In genomic region chr9:134593756-134594375, GRCh38 we compare ENCODE assay signal across 18 cellular contexts. TPM values are rescaled to one million over a fixed set of nuclear protein-coding genes. Genes with fewer than 3 reads are reported as not detected.
A peak's percentile ranks its signal among the peaks of the same experiment; 100 is the strongest.
DNase-seq lines count a peak whose midpoint lies in the region; ATAC-seq lines count a peak whose summit lies in the region.
"Had no signal": no experiment of that assay in that cellular context is flagged by ENCODE, and none has a peak within 500 bp of the region (broad histone marks: within the 10 kb centered on the region; RNA-seq: fewer than 3 reads in every experiment).

No MANE protein-coding gene starts in this region.

- no peak overlapping the region for H3K4me3 ChIP-seq in neuronal stem cell (ENCODE audit: low read length in 2 of 2)
- H3K4me3 ChIP-seq: GM23248 had no signal

- H2AFZ ChIP-seq in neuronal stem cell (ENCODE audit: low read length): no peak overlapping the region
- H2AFZ ChIP-seq: GM23248 had no signal

- no peak overlapping the region for H2BK12ac ChIP-seq in neuronal stem cell (ENCODE audit: low read length)

- H3K9me3 Mint-ChIP-seq in T-helper 2 cell treated with Interferon-gamma antibody and Interleukin-4, amounts not matched to agents 5 μg/mL and 100 μg/mL, for 36 hours: no peaks in the 10 kb centered on the region

- no peak overlapping the region for H3K23ac ChIP-seq in neuronal stem cell (ENCODE audit: low read depth, low read length, poor library complexity)

- no peak overlapping the region for H2BK120ac ChIP-seq in neuronal stem cell (ENCODE audit: low read depth, low read length)

- DNase-seq in T-helper 2 cell treated with Interferon-gamma antibody and Interleukin-4, amounts not matched to agents 5 μg/mL and 100 μg/mL, for 36 hours (ENCODE audit: low spot score): peak; percentile 1
- no peak for DNase-seq in T-helper 2 cell
- peak; percentile 15 for DNase-seq in D341Med (ENCODE audit: low spot score)
- peak; percentile 44 for DNase-seq in islet precursor cell
- no peak for DNase-seq in neuronal stem cell (ENCODE audit: low spot score)
- no peak for DNase-seq in SIG-M5 treated with dmso at 0.1 percent for 504 hours (lab: John Stamatoyannopoulos, UW; ENCODE audit: unreplicated experiment)
- DNase-seq in SIG-M5 (lab: John Stamatoyannopoulos, UW): no peak
- DNase-seq: 8988T; CD4-positive, alpha-beta memory T cell; GF-D8; GM23248; NCI-H1436; NCI-H2029; NCI-H2171; NCI-H774; RPMI8226 had no signal

- no peak overlapping the region for H3K4me3 Mint-ChIP-seq in T-helper 2 cell treated with Interferon-gamma antibody and Interleukin-4, amounts not matched to agents 5 μg/mL and 100 μg/mL, for 36 hours
- H3K4me3 Mint-ChIP-seq: CD4-positive, alpha-beta memory T cell had no signal

- no peak overlapping the region for H4K8ac ChIP-seq in neuronal stem cell (ENCODE audit: low read depth, low read length)

- H3K9me3 ChIP-seq in neuronal stem cell (replicated peaks in 1 of 2; ENCODE audit: control insufficient read depth in 2 of 2, insufficient read depth in 1 of 2, low read depth in 1 of 2, low read length in 2 of 2): no peaks in the 10 kb centered on the region

- H3K36me3 Mint-ChIP-seq in T-helper 2 cell treated with Interferon-gamma antibody and Interleukin-4, amounts not matched to agents 5 μg/mL and 100 μg/mL, for 36 hours (ENCODE audit: low read depth): no peaks in the 10 kb centered on the region
- H3K36me3 Mint-ChIP-seq: CD4-positive, alpha-beta memory T cell had no signal

- ATAC-seq in GM18498 (IDR thresholded peaks at IDR 0.05; ENCODE audit: unreplicated experiment): no peak

- no peak overlapping the region for H3K4me2 ChIP-seq in neuronal stem cell (ENCODE audit: insufficient read depth, low read length, poor library complexity, severe bottlenecking)
- H3K4me2 ChIP-seq: KMS-11 had no signal

- H3K4me1 Mint-ChIP-seq in T-helper 2 cell treated with Interferon-gamma antibody and Interleukin-4, amounts not matched to agents 5 μg/mL and 100 μg/mL, for 36 hours (ENCODE audit: low read depth): no peaks in the 10 kb centered on the region
- H3K4me1 Mint-ChIP-seq: CD4-positive, alpha-beta memory T cell had no signal

- H3K4me1 ChIP-seq in neuronal stem cell (ENCODE audit: control insufficient read depth in 2 of 2, insufficient read depth in 1 of 2, low read depth in 1 of 2, low read length in 2 of 2): peaks cover 0 to 11% of the 10 kb centered on the region in 2 donors

- H2BK15ac ChIP-seq in neuronal stem cell (ENCODE audit: low read length): no peak overlapping the region

- H3K27ac Mint-ChIP-seq in T-helper 2 cell treated with Interferon-gamma antibody and Interleukin-4, amounts not matched to agents 5 μg/mL and 100 μg/mL, for 36 hours: no peak overlapping the region

- H4K91ac ChIP-seq in neuronal stem cell (ENCODE audit: low read depth, low read length, poor library complexity): no peak overlapping the region

- H2BK5ac ChIP-seq in neuronal stem cell (ENCODE audit: low read length): no peak overlapping the region

- peak overlapping the region; percentile 42 for H3K18ac ChIP-seq in neuronal stem cell (ENCODE audit: low read length)

- H2AK5ac ChIP-seq in neuronal stem cell (ENCODE audit: low read depth, low read length): no peak overlapping the region

- no peak overlapping the region for H3K9ac ChIP-seq in neuronal stem cell (ENCODE audit: low read depth, low read length, poor library complexity)
- H3K9ac ChIP-seq: GM23248, KMS-11 had no signal

- WGBS in neuronal stem cell (ENCODE audit: extremely low coverage in 2 of 2, insufficient read length in 2 of 2, insufficient replicate concordance in 1 of 2), 2 donors: no CpG with 5 or more reads among the region's 16 CpGs

- no peak overlapping the region for H3K14ac ChIP-seq in neuronal stem cell (ENCODE audit: low read length)

- no peak overlapping the region for H3K4ac ChIP-seq in neuronal stem cell (ENCODE audit: low read length)

- H3K27ac ChIP-seq in neuronal stem cell (replicated peaks; ENCODE audit: low read length): no peak overlapping the region
- H3K27ac ChIP-seq: GM23248, KMS-11 had no signal

- H3K27me3 Mint-ChIP-seq in T-helper 2 cell treated with Interferon-gamma antibody and Interleukin-4, amounts not matched to agents 5 μg/mL and 100 μg/mL, for 36 hours (ENCODE audit: low read depth): no peaks in the 10 kb centered on the region

- no peaks in the 10 kb centered on the region for H3K36me3 ChIP-seq in neuronal stem cell (replicated peaks in 1 of 2; ENCODE audit: control insufficient read depth in 2 of 2, insufficient read depth in 2 of 2, low read length in 2 of 2)

- H3K27me3 ChIP-seq in neuronal stem cell (ENCODE audit: control insufficient read depth in 3 of 3, insufficient read depth in 3 of 3, low read depth in 1 of 3, low read length in 3 of 3): no peaks in the 10 kb centered on the region

- H3K79me1 ChIP-seq in neuronal stem cell (ENCODE audit: low read depth, low read length): peaks cover 2% of the 10 kb centered on the region

RNA-seq across cellular contexts. Expression of gene COL5A1, which starts 47.7 kb away (rescaled TPM):
- 10.1 TPM for polyA plus RNA-seq in neuronal stem cell (2013, experiment 1 of 2)
- polyA plus RNA-seq in neuronal stem cell (2013, experiment 2 of 2): 10.2 TPM

Comparison
In these comparisons a context has a peak if more than half of its experiments do, and no peak if none do; other contexts are left out.
1. DNase-seq: peak in T-helper 2 cell treated with Interferon-gamma antibody and Interleukin-4, amounts not matched to agents 5 μg/mL and 100 μg/mL, for 36 hours (single experiment), D341Med (single experiment) and islet precursor cell (single experiment); none in T-helper 2 cell (0 of 5), neuronal stem cell (single experiment), SIG-M5 treated with dmso at 0.1 percent for 504 hours (single experiment) and SIG-M5 (single experiment).